In genomic region chr2:10331702-10332401, GRCh38 we compare ENCODE assay signal across 9 cellular contexts. TPM values are rescaled to one million over a fixed set of nuclear protein-coding genes. Genes with fewer than 3 reads are reported as not detected.
DNase-seq lines count a peak whose midpoint lies in the region; ATAC-seq and TF ChIP-seq lines count a peak whose summit lies in the region.
"Had no signal": no experiment of that assay in that cellular context is flagged by ENCODE, and none has a peak within 500 bp of the region (broad histone marks: within the 10 kb centered on the region; RNA-seq: fewer than 3 reads in every experiment).

No MANE protein-coding gene starts in this region.

- H3K27ac ChIP-seq in rectal smooth muscle tissue (ENCODE audit: low read depth, low read length), result no peak overlapping the region
- H3K27ac ChIP-seq: SK-N-MC had no signal

- ATAC-seq in HG03469 (IDR thresholded peaks at IDR 0.05; ENCODE audit: unreplicated experiment) (peak; percentile 71), T-helper 17 cell (peak; percentile 57)

- H3K27me3 Mint-ChIP-seq in T-helper 17 cell (no peaks in the 10 kb centered on the region), chondrocyte (ENCODE audit: low read depth) (no peaks in the 10 kb centered on the region)

- no peaks in the 10 kb centered on the region for H3K36me3 Mint-ChIP-seq in T-helper 17 cell (ENCODE audit: low read depth)
- H3K36me3 Mint-ChIP-seq in chondrocyte (ENCODE audit: low read depth), result peaks cover 2% of the 10 kb centered on the region

- H3K4me3 ChIP-seq in rectal smooth muscle tissue (ENCODE audit: low read length), result peak overlapping the region; percentile 1
- H3K4me3 ChIP-seq: SK-N-MC had no signal

- H3K27me3 ChIP-seq in rectal smooth muscle tissue (ENCODE audit: control insufficient read depth, insufficient read depth, low read length), result no peaks in the 10 kb centered on the region

- H3K36me3 ChIP-seq in rectal smooth muscle tissue (ENCODE audit: control insufficient read depth, insufficient read depth, low read length), result no peaks in the 10 kb centered on the region

- no peak overlapping the region for H3K9ac ChIP-seq in rectal smooth muscle tissue (ENCODE audit: low read length)

- DNase-seq in DMS53 (lab: John Stamatoyannopoulos, UW) (peak; percentile 43), DMS53 treated with DMSO at 0.1 percent for 48 hours (lab: John Stamatoyannopoulos, UW; ENCODE audit: unreplicated experiment) (no peak), T-helper 17 cell (peak in 1 of 3 donors; percentile 42), chondrocyte (ENCODE audit: low spot score) (no peak), ACHN (no peak), anterior cingulate cortex (lab: John Stamatoyannopoulos, UW) (no peak)

- no peaks in the 10 kb centered on the region for H3K9me3 ChIP-seq in T-helper 17 cell (ENCODE audit: control insufficient read depth, low read length, poor library complexity, severe bottlenecking)

- TF ChIP-seq CTCF in chondrocyte (IDR thresholded peaks at IDR 0.05), result no peak

- H3K27ac Mint-ChIP-seq in T-helper 17 cell, result peak overlapping the region; percentile 97
- peak overlapping the region; percentile 94 for H3K27ac Mint-ChIP-seq in chondrocyte (ENCODE audit: unreplicated experiment)

- H3K4me1 Mint-ChIP-seq in T-helper 17 cell (peaks cover 53% of the 10 kb centered on the region), chondrocyte (ENCODE audit: low read depth) (peaks cover 66% of the 10 kb centered on the region)

- H3K4me3 Mint-ChIP-seq in T-helper 17 cell, result peak overlapping the region; percentile 97
- no peak overlapping the region for H3K4me3 Mint-ChIP-seq in chondrocyte (ENCODE audit: unreplicated experiment)

- no peaks in the 10 kb centered on the region for H3K4me1 ChIP-seq in rectal smooth muscle tissue (ENCODE audit: control insufficient read depth, insufficient read depth, low read length)

- peaks cover 4% of the 10 kb centered on the region for H3K9me3 Mint-ChIP-seq in chondrocyte (ENCODE audit: low read depth)

- in situ Hi-C loops in ACHN (cut with HindIII; ENCODE audit: low pct_ligation_motif_present, low pct_unique_long_range_greater_than_20kb, low sequenced_read_pairs), result no loop called here

RNA-seq across cellular contexts. Expression of gene HPCAL1, which starts 29.1 kb away (rescaled TPM):
- total RNA-seq in T-helper 17 cell (10 to 100 TPM; 44.2 TPM), chondrocyte (18.7 to 44.0 TPM (median 19.3 TPM) in 3 replicates)
